1 cellular context compared by ENCODE assay signal in genomic region chr16:64356267-64356666, GRCh38.
TF ChIP-seq lines count a peak whose summit lies in the region.

No MANE protein-coding gene starts in this region.

TF ChIP-seq in WTC11, 78 proteins besides CTCF, POLR2A, EP300 and RAD21 (continued from another document):
- TF ChIP-seq ZNF512 (CRISPR knock-in tag; IDR thresholded peaks at IDR 0.05; ENCODE audit: borderline replicate concordance), result no peak
